Comparison of ENCODE assay signal across 2 cellular contexts in genomic region chrX:46844913-46845312, GRCh38.
TF ChIP-seq lines count a peak whose summit lies in the region.

No MANE protein-coding gene starts in this region.

TF ChIP-seq in A549, 52 proteins besides CTCF, POLR2A, EP300 and RAD21:
- TF ChIP-seq REST (IDR thresholded peaks at IDR 0.05) (no peak), USF2 (IDR thresholded peaks at IDR 0.05) (no peak), ZC3H11A (IDR thresholded peaks at IDR 0.05) (no peak), JUNB (IDR thresholded peaks at IDR 0.05) (no peak)

TF ChIP-seq in endothelial cell of umbilical vein, 7 proteins besides CTCF, POLR2A, EP300 and RAD21 (continued from another document):
- no peak for TF ChIP-seq MAX (IDR thresholded peaks at IDR 0.05; ENCODE audit: insufficient read depth, insufficient read length)
